Comparison of ENCODE assay signal across 25 cellular contexts in the genomic region with DNA sequence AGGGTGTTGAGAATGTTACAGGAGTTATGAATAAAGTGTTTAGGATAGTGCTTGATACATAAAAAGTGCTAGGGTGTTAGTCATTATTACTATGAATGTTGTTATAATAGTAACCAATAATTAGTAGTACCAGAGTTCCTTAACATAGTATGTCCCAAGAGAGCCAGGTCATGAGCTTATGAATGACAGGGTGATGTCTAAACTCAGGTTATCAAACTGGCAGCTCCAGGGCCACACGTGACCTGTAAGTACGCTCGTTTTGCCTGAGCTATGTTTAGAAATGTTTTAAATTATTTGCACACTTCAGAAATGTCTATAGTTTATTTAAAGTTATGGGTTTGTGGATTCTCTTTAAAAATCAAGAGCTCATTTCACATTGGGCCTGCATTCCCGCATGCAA.
"Had no signal": no experiment of that assay in that cellular context is flagged by ENCODE, and none has a peak within 500 bp of the region (broad histone marks: within the 10 kb centered on the region; RNA-seq: fewer than 3 reads in every experiment).

No MANE protein-coding gene starts in this region.

- H3K4me1 ChIP-seq: colonic mucosa, gastroesophageal sphincter, left lung, lower lobe of right lung, psoas muscle, right lobe of liver, tibial nerve, upper lobe of left lung had no signal

- H3K4me3 ChIP-seq: colonic mucosa, gastroesophageal sphincter, left lung, lower lobe of right lung, ovary, psoas muscle, right lobe of liver, thoracic aorta, tibial nerve, upper lobe of left lung had no signal

- ATAC-seq: esophagus mucosa; gastroesophageal sphincter; left lung; lower lobe of right lung; naive thymus-derived CD8-positive, alpha-beta T cell; psoas muscle; right lobe of liver; stimulated activated naive B cell treated with anti-CD40 and anti-IgM and Interleukin-4, amounts not matched to agents 10 μg/mL and 1 μg/mL and 100 μg/mL, for 72 hours had no signal

- H3K9me3 ChIP-seq: colonic mucosa, gastroesophageal sphincter, left lung, lower lobe of right lung, ovary, psoas muscle, right lobe of liver, thoracic aorta, tibial nerve, upper lobe of left lung had no signal

- H3K36me3 ChIP-seq: colonic mucosa, gastroesophageal sphincter, left lung, lower lobe of right lung, ovary, right lobe of liver, thoracic aorta, tibial nerve, upper lobe of left lung had no signal

- DNase-seq: colonic mucosa; effector CD8-positive, alpha-beta T cell; endodermal cell; foreskin fibroblast; glutamatergic neuron; kidney; left lung; lower lobe of right lung; naive thymus-derived CD8-positive, alpha-beta T cell; nephron progenitor cell; occipital lobe; ovary; posterior cingulate gyrus; psoas muscle; right lobe of liver; small intestine; stimulated activated CD4-positive, alpha-beta T cell treated with anti-CD3 and anti-CD28 coated beads, Interleukin-15, amount 100 ng/mL, for 24 hours; stimulated activated CD4-positive, alpha-beta T cell treated with anti-CD3 and anti-CD28 coated beads, Interleukin-2, amount 100 ng/mL, for 48 hours; stimulated activated naive B cell treated with anti-CD40 and anti-IgM and Interleukin-4, amounts not matched to agents 10 μg/mL and 1 μg/mL and 100 μg/mL, for 72 hours; upper lobe of left lung had no signal

- H3K27ac ChIP-seq: colonic mucosa, epithelial cell of prostate, gastroesophageal sphincter, left lung, lower lobe of right lung, ovary, psoas muscle, right lobe of liver, thoracic aorta, tibial nerve, upper lobe of left lung had no signal

- H3K27me3 ChIP-seq: colonic mucosa, gastroesophageal sphincter, left lung, ovary, right lobe of liver, tibial nerve, upper lobe of left lung had no signal
